In genomic region chr2:27218614-27219013, GRCh38 we compare ENCODE assay signal across 1 cellular context.
TF ChIP-seq lines count a peak whose summit lies in the region.

No MANE protein-coding gene starts in this region.

TF ChIP-seq in H1, 55 proteins besides CTCF, POLR2A, EP300 and RAD21:
- TF ChIP-seq GTF2F1 (IDR thresholded peaks at IDR 0.05; ENCODE audit: borderline replicate concordance, low read depth, low read length): no peak
- no peak for TF ChIP-seq RBBP5 (IDR thresholded peaks at IDR 0.05; ENCODE audit: borderline replicate concordance, low read depth, low read length)
- TF ChIP-seq CHD1 (IDR thresholded peaks at IDR 0.05; ENCODE audit: low read depth, low read length): no peak
- no peak for TF ChIP-seq ASH2L (IDR thresholded peaks at IDR 0.05; ENCODE audit: low read length)
- TF ChIP-seq SAP30 (IDR thresholded peaks at IDR 0.05; ENCODE audit: insufficient read depth, insufficient replicate concordance, low read length): no peak
TF ChIP-seq in H1: peak in this region for 0.
